Comparison of ENCODE assay signal across 8 cellular contexts in genomic region chr7:39951943-39952194, GRCh38. TPM values are rescaled to one million over a fixed set of nuclear protein-coding genes. Genes with fewer than 3 reads are reported as not detected.
DNase-seq lines count a peak whose midpoint lies in the region; ATAC-seq lines count a peak whose summit lies in the region.

No MANE protein-coding gene starts in this region.

- H3K27me3 Mint-ChIP-seq in T-helper 17 cell, result no peaks in the 10 kb centered on the region

- DNase-seq in T-helper 17 cell, result no peak
- DNase-seq in fibroblast of peridontal ligament (ENCODE audit: extremely low read depth), result peak; percentile 15
- no peak for DNase-seq in RPMI8226
- DNase-seq in Kasumi-1 (lab: John Stamatoyannopoulos, UW), result no peak
- no peak for DNase-seq in left colon

- H3K4me1 ChIP-seq in rectal smooth muscle tissue (ENCODE audit: control insufficient read depth, insufficient read depth, low read length), result peaks cover 16% of the 10 kb centered on the region

- H3K9ac ChIP-seq in rectal smooth muscle tissue (ENCODE audit: low read length), result peak overlapping the region; percentile 42

- no peaks in the 10 kb centered on the region for H3K9me3 ChIP-seq in T-helper 17 cell (ENCODE audit: control insufficient read depth, low read length, poor library complexity, severe bottlenecking)

- H3K27ac Mint-ChIP-seq in T-helper 17 cell, result peak overlapping the region; percentile 97

- H3K27me3 ChIP-seq in rectal smooth muscle tissue (ENCODE audit: control insufficient read depth, insufficient read depth, low read length), result no peaks in the 10 kb centered on the region

- peaks cover 45% of the 10 kb centered on the region for H3K4me1 Mint-ChIP-seq in T-helper 17 cell

- peak overlapping the region; percentile 98 for H3K4me3 Mint-ChIP-seq in T-helper 17 cell

- H3K36me3 Mint-ChIP-seq in T-helper 17 cell (ENCODE audit: low read depth), result peaks cover 10% of the 10 kb centered on the region

- H3K27ac ChIP-seq in rectal smooth muscle tissue (ENCODE audit: low read depth, low read length), result peak overlapping the region; percentile 97

- intact Hi-C loops in left colon (cut with DNase I, micrococcal nuclease), result no loop called here

- ATAC-seq in T-helper 17 cell (no peak), HG03139 (IDR thresholded peaks at IDR 0.05; ENCODE audit: unreplicated experiment) (no peak), left colon (no peak)

- H3K36me3 ChIP-seq in rectal smooth muscle tissue (ENCODE audit: control insufficient read depth, insufficient read depth, low read length), result peaks cover 2% of the 10 kb centered on the region

- peak overlapping the region; percentile 78 for H3K4me3 ChIP-seq in GM08714 (ENCODE audit: low read length)
- H3K4me3 ChIP-seq in rectal smooth muscle tissue (ENCODE audit: low read length), result peak overlapping the region; percentile 95

RNA-seq across cellular contexts. Expression of gene CDK13, which starts 1.8 kb away (rescaled TPM):
- total RNA-seq in T-helper 17 cell (100 to 1,000 TPM; 116 to 136 TPM), left colon (10 to 100 TPM; 48.9 to 50.9 TPM)
